Comparison of ENCODE assay signal across 18 cellular contexts in genomic region chr14:98077176-98077575, GRCh38.
DNase-seq lines count a peak whose midpoint lies in the region; ATAC-seq, FAIRE-seq and TF ChIP-seq lines count a peak whose summit lies in the region.
"Had no signal": no experiment of that assay in that cellular context is flagged by ENCODE, and none has a peak within 500 bp of the region (broad histone marks: within the 10 kb centered on the region; RNA-seq: fewer than 3 reads in every experiment).

No MANE protein-coding gene starts in this region.

- peak; percentile 55 for FAIRE-seq in bronchial epithelial cell (lab: Jason Lieb, UNC)
- FAIRE-seq: G401.6 had no signal

- ATAC-seq in omental fat pad (ENCODE audit: low FRiP score) (no peak), HG03196 (IDR thresholded peaks at IDR 0.05; ENCODE audit: unreplicated experiment) (no peak)

- no peaks in the 10 kb centered on the region for H3K27me3 ChIP-seq in bronchial epithelial cell (ENCODE audit: control insufficient read depth, insufficient read depth, low read length)
- H3K27me3 ChIP-seq: MG63 had no signal

- DNase-seq in NCI-H1417 (lab: John Stamatoyannopoulos, UW) = peak in 2 of 3 experiments; percentile 7 to 37
- DNase-seq in NCI-H1417 treated with DMSO at 0.1 percent for 48 hours (lab: John Stamatoyannopoulos, UW) = no peak
- peak; percentile 17 for DNase-seq in DMS79 (lab: John Stamatoyannopoulos, UW)
- peak; percentile 63 for DNase-seq in NCI-H526 treated with DMSO at 0.1 percent for 48 hours (lab: John Stamatoyannopoulos, UW)
- peak; percentile 95 for DNase-seq in bronchial epithelial cell (ENCODE audit: low read depth)
- no peak for DNase-seq in NOMO-1 treated with DMSO at 0.1 percent for 48 hours (lab: John Stamatoyannopoulos, UW; ENCODE audit: unreplicated experiment)
- DNase-seq in omental fat pad (ENCODE audit: low spot score) = no peak
- DNase-seq: 8988T, H9, MG63, NCI-H1092, NCI-H1694 treated with DMSO at 0.1 percent for 48 hours, NCI-H2107, NCI-H226, NCI-H82, SIG-M5 had no signal

- no peaks in the 10 kb centered on the region for H3K36me3 ChIP-seq in bronchial epithelial cell (ENCODE audit: control insufficient read depth, insufficient read depth, low read length)
- H3K36me3 ChIP-seq: MG63 had no signal

- H3K4me3 ChIP-seq in bronchial epithelial cell (ENCODE audit: low read depth, low read length) = no peak overlapping the region
- H3K4me3 ChIP-seq: MG63 had no signal

- TF ChIP-seq CTCF in bronchial epithelial cell (IDR thresholded peaks at IDR 0.05; ENCODE audit: insufficient read depth, low read length, severe bottlenecking) = no peak
- no peak for TF ChIP-seq CTCF in omental fat pad (IDR thresholded peaks at IDR 0.05)

Comparison
In these comparisons a context has a peak if more than half of its experiments do, and no peak if none do; other contexts are left out.
1. DNase-seq: peak in NCI-H1417 (2 of 3), DMS79 (single experiment), NCI-H526 treated with DMSO at 0.1 percent for 48 hours (single experiment) and bronchial epithelial cell (single experiment); none in NCI-H1417 treated with DMSO at 0.1 percent for 48 hours (single experiment), NOMO-1 treated with DMSO at 0.1 percent for 48 hours (single experiment) and omental fat pad (single experiment).